Comparison of ENCODE assay signal across 20 cellular contexts in the genomic region with DNA sequence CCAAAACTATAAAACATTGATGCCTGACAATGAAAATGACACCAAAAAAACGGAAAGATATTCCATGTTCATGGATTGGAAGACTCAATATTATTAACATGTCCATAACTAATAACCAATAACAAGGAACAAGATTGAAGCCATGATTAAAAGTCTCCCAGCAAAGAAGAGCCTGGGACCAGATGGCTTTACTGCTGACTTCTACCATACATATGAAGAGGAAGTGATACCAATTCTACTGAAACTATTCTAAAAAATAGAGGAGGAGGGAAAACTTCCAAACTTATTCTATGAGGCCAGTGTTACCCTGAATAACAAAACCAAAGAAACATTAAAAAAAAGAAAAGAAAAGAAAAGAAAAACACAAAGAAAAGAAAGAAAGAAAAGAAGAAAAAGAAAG.
"Had no signal": no experiment of that assay in that cellular context is flagged by ENCODE, and none has a peak within 500 bp of the region (broad histone marks: within the 10 kb centered on the region; RNA-seq: fewer than 3 reads in every experiment).

No MANE protein-coding gene starts in this region.

- H3K4me3 Mint-ChIP-seq: activated CD4-positive, alpha-beta memory T cell treated with anti-CD3 and anti-CD28 coated beads, Interleukin-2, amount 10 ng/mL, durations not matched to agents 7 days and 5 days; activated naive CD8-positive, alpha-beta T cell treated with anti-CD3 and anti-CD28 coated beads, Interleukin-2, amount 50 U/mL, for 24 hours; nephron progenitor cell had no signal

- ATAC-seq: activated naive CD8-positive, alpha-beta T cell treated with anti-CD3 and anti-CD28 coated beads, Interleukin-2, amount 50 U/mL, for 24 hours; body of pancreas; heart left ventricle; left ventricle myocardium superior; pancreas; right cardiac atrium had no signal

- H3K4me3 ChIP-seq: body of pancreas, heart left ventricle, pancreas, stomach, suprapubic skin, tibial nerve had no signal

- H3K4me1 Mint-ChIP-seq: activated CD4-positive, alpha-beta memory T cell treated with anti-CD3 and anti-CD28 coated beads, Interleukin-2, amount 10 ng/mL, durations not matched to agents 7 days and 5 days; nephron progenitor cell had no signal

- DNase-seq: activated CD4-positive, alpha-beta memory T cell treated with anti-CD3 and anti-CD28 coated beads, Interleukin-2, amount 10 ng/mL, durations not matched to agents 7 days and 5 days; activated CD4-positive, alpha-beta T cell treated with anti-CD3 and anti-CD28 coated beads for 48 hours; activated effector memory CD4-positive, alpha-beta T cell treated with anti-CD3 and anti-CD28 coated beads, Interleukin-2, amount 50 U/mL, for 16 hours; activated naive CD4-positive, alpha-beta T cell treated with anti-CD3 and anti-CD28 coated beads, Interleukin-2, amount 50 U/mL, for 16 hours; activated naive CD8-positive, alpha-beta T cell treated with anti-CD3 and anti-CD28 coated beads, Interleukin-2, amount 50 U/mL, for 24 hours; anterior cingulate cortex; body of pancreas; effector CD4-positive, alpha-beta T cell; heart left ventricle; left ventricle myocardium superior; mammary epithelial cell; nephron progenitor cell; pancreas; right cardiac atrium; stimulated activated CD4-positive, alpha-beta T cell treated with anti-CD3 and anti-CD28 coated beads, Interleukin-12 subunit alpha, Interleukin-12 subunit beta, amount 100 ng/mL, for 4 hours; stimulated activated CD4-positive, alpha-beta T cell treated with anti-CD3 and anti-CD28 coated beads, Interleukin-4, amount 100 ng/mL, for 4 hours; stomach; T1000 had no signal

- H3K36me3 ChIP-seq: heart left ventricle, pancreas, stomach, suprapubic skin, tibial nerve had no signal

- H3K4me1 ChIP-seq: body of pancreas, pancreas, stomach, suprapubic skin, tibial nerve had no signal

- H3K27ac Mint-ChIP-seq: activated CD4-positive, alpha-beta memory T cell treated with anti-CD3 and anti-CD28 coated beads, Interleukin-2, amount 10 ng/mL, durations not matched to agents 7 days and 5 days; activated naive CD8-positive, alpha-beta T cell treated with anti-CD3 and anti-CD28 coated beads, Interleukin-2, amount 50 U/mL, for 24 hours; nephron progenitor cell had no signal

- H3K27me3 Mint-ChIP-seq: activated CD4-positive, alpha-beta memory T cell treated with anti-CD3 and anti-CD28 coated beads, Interleukin-2, amount 10 ng/mL, durations not matched to agents 7 days and 5 days; activated naive CD8-positive, alpha-beta T cell treated with anti-CD3 and anti-CD28 coated beads, Interleukin-2, amount 50 U/mL, for 24 hours had no signal

- H3K27me3 ChIP-seq: body of pancreas, heart left ventricle, pancreas, stomach, suprapubic skin, tibial nerve had no signal

- H3K9me3 ChIP-seq: body of pancreas, pancreas, stomach, suprapubic skin had no signal

- H3K27ac ChIP-seq: body of pancreas, heart left ventricle, pancreas, stomach, suprapubic skin, tibial nerve had no signal
